10 cellular contexts compared by ENCODE assay signal in the genomic region with DNA sequence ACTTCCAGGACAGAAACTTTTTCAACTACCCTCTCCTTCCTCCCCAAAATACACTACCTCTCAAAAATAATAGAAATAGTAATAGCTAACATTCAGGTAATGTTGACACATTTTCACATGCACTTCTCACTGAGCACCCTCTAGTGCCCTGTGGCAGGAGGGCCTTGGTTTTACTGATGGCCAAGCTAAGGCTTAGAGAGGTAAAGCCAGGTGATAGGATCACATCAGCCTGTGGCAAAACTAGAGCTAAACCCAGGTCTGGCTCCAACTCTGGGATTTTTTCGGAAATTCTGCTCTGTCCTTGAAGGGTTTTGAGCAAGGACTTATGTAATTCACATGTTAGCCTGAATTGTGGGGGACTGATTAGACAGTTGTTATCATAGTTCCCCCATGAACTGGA. TPM values are rescaled to one million over a fixed set of nuclear protein-coding genes. Genes with fewer than 3 reads are reported as not detected.
A peak's percentile ranks its signal among the peaks of the same experiment; 100 is the strongest.
DNase-seq lines count a peak whose midpoint lies in the region; ATAC-seq, FAIRE-seq and TF ChIP-seq lines count a peak whose summit lies in the region.
"Had no signal": no experiment of that assay in that cellular context is flagged by ENCODE, and none has a peak within 500 bp of the region (broad histone marks: within the 10 kb centered on the region; RNA-seq: fewer than 3 reads in every experiment).

No MANE protein-coding gene starts in this region.

- ATAC-seq in GM19463 (IDR thresholded peaks at IDR 0.05; ENCODE audit: unreplicated experiment): no peak

- H3K27ac ChIP-seq in small intestine (ENCODE audit: low read depth in 1 of 2, low read length in 1 of 2): no peak overlapping the region

- peaks cover 14 to 15% of the 10 kb centered on the region in 2 donors for H3K36me3 Mint-ChIP-seq in CD14-positive monocyte

- peak overlapping the region in 1 of 7 donors; percentile 79 for H3K27ac Mint-ChIP-seq in CD14-positive monocyte

- peaks cover 6 to 22% (median 12%) of the 10 kb centered on the region in 3 donors for H3K27me3 Mint-ChIP-seq in CD14-positive monocyte (ENCODE audit: low read depth in 3 of 3)

- FAIRE-seq in small intestine (lab: Jason Lieb, UNC): no peak
- FAIRE-seq: TTC549 had no signal

- no peak overlapping the region for H3K4me3 Mint-ChIP-seq in CD14-positive monocyte

- H3K9me3 ChIP-seq in small intestine (ENCODE audit: control insufficient read depth, low read depth): no peaks in the 10 kb centered on the region

- peak; percentile 1 for DNase-seq in NCI-H146 (lab: John Stamatoyannopoulos, UW)
- no peak for DNase-seq in NCI-H146 treated with DMSO at 0.1 percent for 48 hours (lab: John Stamatoyannopoulos, UW; ENCODE audit: unreplicated experiment)
- DNase-seq in SW480 (ENCODE audit: low spot score): peak; percentile 10
- peak; percentile 21 for DNase-seq in epithelial cell of esophagus (ENCODE audit: low read depth)
- DNase-seq in small intestine: peak; percentile 6
- no peak for DNase-seq in HCEC 1CT
- no peak for DNase-seq in CD14-positive monocyte (ENCODE audit: low spot score)
- DNase-seq: ACHN had no signal

- peak; percentile 12 for TF ChIP-seq CTCF in epithelial cell of esophagus (IDR thresholded peaks at IDR 0.05; ENCODE audit: insufficient read depth, low read depth, low read length, missing control alignments)
- no peak for TF ChIP-seq CTCF in CD14-positive monocyte (IDR thresholded peaks at IDR 0.05)

- peaks cover 0 to 3% (median 0%) of the 10 kb centered on the region in 7 donors for H3K9me3 Mint-ChIP-seq in CD14-positive monocyte

- H3K27me3 ChIP-seq in small intestine (ENCODE audit: control insufficient read depth in 2 of 2, insufficient read depth in 2 of 2, low read length in 2 of 2): no peaks in the 10 kb centered on the region

- H3K4me3 ChIP-seq in epithelial cell of esophagus (ENCODE audit: low read length): no peak overlapping the region
- H3K4me3 ChIP-seq in small intestine (ENCODE audit: low read depth in 1 of 2, low read length in 2 of 2): no peak overlapping the region

- 81 to 97% (median 90%) methylated on average over 1 of the region's 1 CpG for WGBS in small intestine, 3 donors

- intact Hi-C loops in CD14-positive monocyte (cut with micrococcal nuclease): no loop called here

- H3K4me1 ChIP-seq in small intestine (ENCODE audit: control insufficient read depth in 2 of 2, insufficient read depth in 1 of 2, low read depth in 1 of 2, low read length in 1 of 2): peaks cover 0 to 9% of the 10 kb centered on the region in 2 donors

- H3K36me3 ChIP-seq in small intestine (ENCODE audit: control insufficient read depth in 2 of 2, insufficient read depth in 2 of 2, low read length in 2 of 2): peaks cover 0 to 6% of the 10 kb centered on the region in 2 donors

- peaks cover 27% of the 10 kb centered on the region for H3K4me1 Mint-ChIP-seq in CD14-positive monocyte

RNA-seq across cellular contexts. Expression of a gene that starts 0.9 kb away (rescaled TPM):
- 10 to 100 TPM in 1 of 3 donors, 1 to 10 TPM in 2; 2.7 to 13.9 (median 6.7) TPM for polyA plus RNA-seq in small intestine
- 1 to 10 TPM; 3.7 to 5.0 TPM for polyA plus RNA-seq in CD14-positive monocyte

Comparison
In these comparisons a context has a peak if more than half of its experiments do, and no peak if none do; other contexts are left out.
1. DNase-seq: peak in NCI-H146 (single experiment), SW480 (single experiment), epithelial cell of esophagus (single experiment) and small intestine (single experiment); none in NCI-H146 treated with DMSO at 0.1 percent for 48 hours (single experiment), HCEC 1CT (single experiment) and CD14-positive monocyte (single experiment).